9 cellular contexts compared by ENCODE assay signal in genomic region chr16:67447508-67448076, GRCh38. TPM values are rescaled to one million over a fixed set of nuclear protein-coding genes. Genes with fewer than 3 reads are reported as not detected.
DNase-seq lines count a peak whose midpoint lies in the region; ATAC-seq and TF ChIP-seq lines count a peak whose summit lies in the region.
"Had no signal": no experiment of that assay in that cellular context is flagged by ENCODE, and none has a peak within 500 bp of the region (broad histone marks: within the 10 kb centered on the region; RNA-seq: fewer than 3 reads in every experiment).

No MANE protein-coding gene starts in this region.

- ATAC-seq in CD8-positive, alpha-beta T cell: peak; percentile 66
- peak; percentile 51 for ATAC-seq in HG02885 (IDR thresholded peaks at IDR 0.05; ENCODE audit: poor library complexity, unreplicated experiment)
- ATAC-seq in stimulated activated naive CD8-positive, alpha-beta T cell treated with anti-CD3 and anti-CD28 coated beads, Interleukin-15, amount 100 ng/mL, for 72 hours: peak; percentile 94
- ATAC-seq in GM21515 (IDR thresholded peaks at IDR 0.05; ENCODE audit: unreplicated experiment): no peak

- H3K36me3 Mint-ChIP-seq in CD8-positive, alpha-beta T cell: peaks cover 62% of the 10 kb centered on the region

- TF ChIP-seq CTCF in CD8-positive, alpha-beta T cell (IDR thresholded peaks at IDR 0.05): no peak
- no peak for TF ChIP-seq CTCF in breast epithelium (IDR thresholded peaks at IDR 0.05)

- H3K9me3 Mint-ChIP-seq in CD8-positive, alpha-beta T cell: no peaks in the 10 kb centered on the region
- H3K9me3 Mint-ChIP-seq in stimulated activated naive CD8-positive, alpha-beta T cell treated with anti-CD3 and anti-CD28 coated beads, Interleukin-15, amount 100 ng/mL, for 72 hours: no peaks in the 10 kb centered on the region
- H3K9me3 Mint-ChIP-seq: IgD-negative memory B cell had no signal

- POLR2A ChIA-PET in CD8-positive, alpha-beta T cell (lab: Charles Lee): no interaction called here

- H3K4me1 ChIP-seq in CD8-positive, alpha-beta T cell (ENCODE audit: insufficient read depth, low read length): no peaks in the 10 kb centered on the region
- H3K4me1 ChIP-seq in breast epithelium: peaks cover 28 to 61% of the 10 kb centered on the region in 2 donors
- H3K4me1 ChIP-seq in mucosa of rectum (ENCODE audit: control insufficient read depth in 2 of 2, insufficient read depth in 2 of 2, low read length in 2 of 2): peaks cover 94 to 98% of the 10 kb centered on the region in 2 donors

- peak; percentile 18 to 65 (median 42) for DNase-seq in CD8-positive, alpha-beta T cell
- DNase-seq in T-helper 9 cell: peak; percentile 32
- no peak for DNase-seq in breast epithelium (ENCODE audit: low spot score in 2 of 2)
- DNase-seq in stimulated activated naive CD8-positive, alpha-beta T cell treated with anti-CD3 and anti-CD28 coated beads, Interleukin-15, amount 100 ng/mL, for 72 hours: peak; percentile 71 to 83
- no peak for DNase-seq in NCI-H146 (lab: John Stamatoyannopoulos, UW)

- no peaks in the 10 kb centered on the region for H3K27me3 ChIP-seq in CD8-positive, alpha-beta T cell (ENCODE audit: insufficient read depth, low read length)
- H3K27me3 ChIP-seq in breast epithelium: no peaks in the 10 kb centered on the region
- H3K27me3 ChIP-seq in mucosa of rectum (ENCODE audit: control insufficient read depth in 2 of 2, insufficient read depth in 2 of 2, low read length in 2 of 2): no peaks in the 10 kb centered on the region

- intact Hi-C loops in CD8-positive, alpha-beta T cell (cut with DNase I, micrococcal nuclease): no loop called here
- intact Hi-C loops in breast epithelium (cut with DNase I; ENCODE audit: low total_unique reads): no loop called here

- H3K27me3 Mint-ChIP-seq in CD8-positive, alpha-beta T cell (ENCODE audit: low read depth): no peaks in the 10 kb centered on the region
- H3K27me3 Mint-ChIP-seq in stimulated activated naive CD8-positive, alpha-beta T cell treated with anti-CD3 and anti-CD28 coated beads, Interleukin-15, amount 100 ng/mL, for 72 hours: no peaks in the 10 kb centered on the region
- H3K27me3 Mint-ChIP-seq: IgD-negative memory B cell had no signal

- H3K36me3 ChIP-seq in CD8-positive, alpha-beta T cell (ENCODE audit: insufficient read depth, low read length): peaks cover 18% of the 10 kb centered on the region
- no peaks in the 10 kb centered on the region for H3K36me3 ChIP-seq in breast epithelium
- H3K36me3 ChIP-seq in mucosa of rectum (ENCODE audit: control insufficient read depth in 2 of 2, insufficient read depth in 2 of 2, low read length in 2 of 2): peaks cover 53 to 57% of the 10 kb centered on the region in 2 donors

- no peak overlapping the region for H3K4me3 ChIP-seq in CD8-positive, alpha-beta T cell (ENCODE audit: low read depth, low read length)
- H3K4me3 ChIP-seq in breast epithelium (no peak overlapping the region), mucosa of rectum (ENCODE audit: low read length in 2 of 2) (no peak overlapping the region)

- H3K9me3 ChIP-seq in CD8-positive, alpha-beta T cell (ENCODE audit: low read length): no peaks in the 10 kb centered on the region
- H3K9me3 ChIP-seq in breast epithelium: no peaks in the 10 kb centered on the region
- no peaks in the 10 kb centered on the region for H3K9me3 ChIP-seq in mucosa of rectum (ENCODE audit: control insufficient read depth in 2 of 2, low read length in 2 of 2)

- H3K9ac ChIP-seq in mucosa of rectum (ENCODE audit: low read depth in 1 of 2, low read length in 2 of 2): peak overlapping the region; percentile 56 to 70

- no peak for TF ChIP-seq POLR2A in breast epithelium (IDR thresholded peaks at IDR 0.05)

- CTCF ChIA-PET in CD8-positive, alpha-beta T cell (lab: Charles Lee): interaction anchor here (0.8 to 2.0 kb wide), 2 partner anchors 15 to 31 kb away, joined by 3 to 5 read pairs; partner anchors contain the start of gene ZDHHC1

- peaks cover 2% of the 10 kb centered on the region for H3K4me1 Mint-ChIP-seq in CD8-positive, alpha-beta T cell (ENCODE audit: low read depth)
- peaks cover 6% of the 10 kb centered on the region for H3K4me1 Mint-ChIP-seq in stimulated activated naive CD8-positive, alpha-beta T cell treated with anti-CD3 and anti-CD28 coated beads, Interleukin-15, amount 100 ng/mL, for 72 hours

- H3K27ac Mint-ChIP-seq in CD8-positive, alpha-beta T cell: no peak overlapping the region
- peak overlapping the region in 1 of 2 donors; percentile 61 for H3K27ac Mint-ChIP-seq in stimulated activated naive CD8-positive, alpha-beta T cell treated with anti-CD3 and anti-CD28 coated beads, Interleukin-15, amount 100 ng/mL, for 72 hours

- no peak overlapping the region for H3K27ac ChIP-seq in CD8-positive, alpha-beta T cell (ENCODE audit: low read depth, low read length)
- H3K27ac ChIP-seq in breast epithelium: peak overlapping the region; percentile 48 to 68
- peak overlapping the region; percentile 93 to 94 for H3K27ac ChIP-seq in mucosa of rectum (ENCODE audit: low read depth in 2 of 2, low read length in 2 of 2)

- no peak overlapping the region for H3K4me3 Mint-ChIP-seq in CD8-positive, alpha-beta T cell
- H3K4me3 Mint-ChIP-seq in stimulated activated naive CD8-positive, alpha-beta T cell treated with anti-CD3 and anti-CD28 coated beads, Interleukin-15, amount 100 ng/mL, for 72 hours: no peak overlapping the region
- H3K4me3 Mint-ChIP-seq: IgD-negative memory B cell had no signal

RNA-seq across cellular contexts. Expression of gene HSD11B2, which starts 16.7 kb away (rescaled TPM):
- not detected for total RNA-seq in CD8-positive, alpha-beta T cell
- total RNA-seq in breast epithelium: 10 to 100 TPM in 2 of 3 donors, under 1 TPM in 1; 0.32 to 66.9 (median 10.2) TPM

RNA-seq across cellular contexts. Expression of gene ZDHHC1, which starts 31.3 kb away (rescaled TPM):
- total RNA-seq in CD8-positive, alpha-beta T cell: not detected
- 10 to 100 TPM; 17.4 to 20.3 (median 19.3) TPM for total RNA-seq in breast epithelium

RNA-seq across cellular contexts. Expression of gene ATP6V0D1, which starts 33.4 kb away (rescaled TPM):
- total RNA-seq in CD8-positive, alpha-beta T cell: 10 to 100 TPM; 56.3 to 62.0 TPM
- total RNA-seq in breast epithelium: 100 to 1,000 TPM; 101 to 122 (median 104) TPM

RNA-seq across cellular contexts. Expression of gene AGRP, which starts 35.8 kb away (rescaled TPM):
- not detected for total RNA-seq in CD8-positive, alpha-beta T cell
- not detected for total RNA-seq in breast epithelium

RNA-seq across cellular contexts. Expression of gene TPPP3, which starts 54.3 kb away (rescaled TPM):
- total RNA-seq in CD8-positive, alpha-beta T cell: not detected
- total RNA-seq in breast epithelium: 1 to 10 TPM; 1.3 to 6.9 (median 3.6) TPM

Comparison
In these comparisons a context has a peak if more than half of its experiments do, and no peak if none do; other contexts are left out.
1. DNase-seq: peak in CD8-positive, alpha-beta T cell (7 of 7), T-helper 9 cell (single experiment) and stimulated activated naive CD8-positive, alpha-beta T cell treated with anti-CD3 and anti-CD28 coated beads, Interleukin-15, amount 100 ng/mL, for 72 hours (2 of 2); none in breast epithelium (0 of 2) and NCI-H146 (single experiment).
2. RNA of gene ZDHHC1, which starts 31.3 kb away (total RNA-seq): 17.4 to 20.3 TPM in breast epithelium; not detected in CD8-positive, alpha-beta T cell; every median in the first group is over 10 times any median in the second.